Comparison of ENCODE assay signal across 21 cellular contexts in the genomic region with DNA sequence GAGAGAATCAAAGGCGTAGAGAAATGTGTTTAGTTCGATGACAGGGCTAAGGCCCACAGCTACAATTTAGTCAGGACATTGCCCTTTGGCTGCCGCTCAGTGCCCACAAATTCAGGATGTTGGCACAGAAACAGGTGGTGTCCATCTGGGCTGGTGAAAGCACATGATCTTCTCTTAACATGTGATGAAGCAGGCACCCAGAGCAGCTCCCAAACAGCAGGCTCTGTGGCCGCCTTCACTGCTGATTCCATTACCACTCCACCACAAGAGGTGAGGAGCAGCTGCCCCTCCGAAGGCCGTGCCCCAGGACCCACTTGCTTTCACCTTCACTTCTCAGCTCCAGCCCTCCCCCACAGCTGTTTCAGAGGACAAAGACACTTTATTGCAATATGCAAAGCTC. TPM values are rescaled to one million over a fixed set of nuclear protein-coding genes. Genes with fewer than 3 reads are reported as not detected.
A peak's percentile ranks its signal among the peaks of the same experiment; 100 is the strongest.
DNase-seq lines count a peak whose midpoint lies in the region; ATAC-seq, FAIRE-seq and TF ChIP-seq lines count a peak whose summit lies in the region.
"Had no signal": no experiment of that assay in that cellular context is flagged by ENCODE, and none has a peak within 500 bp of the region (broad histone marks: within the 10 kb centered on the region; RNA-seq: fewer than 3 reads in every experiment).

No MANE protein-coding gene starts in this region.

- BruUV-seq in PC-3 (replicated peaks; lab: Mats Ljungman, UMichigan): TSS peak; percentile 75

- TF ChIP-seq EP300 in H1 (IDR thresholded peaks at IDR 0.05; ENCODE audit: borderline replicate concordance in 1 of 2, low read depth in 2 of 2, low read length in 2 of 2): no peak

- no peak overlapping the region for H2BK15ac ChIP-seq in H1 (ENCODE audit: low read length)

- H3K4me3 ChIP-seq in PC-3 (ENCODE audit: low read length) (peak overlapping the region; percentile 36), H1 (ENCODE audit: extremely low read depth in 1 of 4, insufficient read depth in 2 of 4, low read depth in 3 of 4, low read length in 4 of 4) (no peak overlapping the region), esophagus squamous epithelium (no peak overlapping the region)
- H3K4me3 ChIP-seq: K562, thyroid gland had no signal

- H2BK5ac ChIP-seq in H1 (ENCODE audit: low read depth, low read length): no peak overlapping the region

- peak overlapping the region; percentile 46 for H2AFZ ChIP-seq in PC-3 (ENCODE audit: low read length)
- H2AFZ ChIP-seq in H1 (ENCODE audit: low read length): peak overlapping the region; percentile 36; the same call in 1 of the 2 replicates

- no peak overlapping the region for H2BK20ac ChIP-seq in H1 (ENCODE audit: low read length)

- no peaks in the 10 kb centered on the region for H3K79me1 ChIP-seq in H1 (ENCODE audit: low read depth, low read length)

- no peak overlapping the region for H4K91ac ChIP-seq in H1 (replicated peaks; ENCODE audit: insufficient read length, low read length)

- FAIRE-seq in H1 (lab: Jason Lieb, UNC): no peak
- FAIRE-seq: colon, endometrium, K562 had no signal

- WGBS in H1 (ENCODE audit: extremely low coverage in 1 of 2, insufficient coverage in 1 of 2, insufficient read length in 1 of 2, insufficient replicate concordance in 2 of 2, low coverage in 1 of 2, low lambda C conversion rate in 2 of 2, missing lambda C conversion rate in 1 of 2), 2 experiments: 85% methylated on average over 6 of the region's 6 CpGs; no CpG with 5 or more reads in 1 of the 2 experiments
- 76 to 81% methylated on average over 5 of the region's 6 CpGs for WGBS in esophagus squamous epithelium, 2 donors

- DNase-seq in H4 (ENCODE audit: low spot score): peak; percentile 68
- DNase-seq in PC-3: peak; percentile 73
- no peak for DNase-seq in H1 (ENCODE audit: low read depth in 1 of 2, low spot score in 2 of 2)
- no peak for DNase-seq in progenitor cell of endocrine pancreas (ENCODE audit: low spot score, unreplicated experiment)
- DNase-seq in D341Med (ENCODE audit: low spot score): no peak
- no peak for DNase-seq in esophagus squamous epithelium (lab: John Stamatoyannopoulos, UW)
- DNase-seq in stimulated activated CD8-positive, alpha-beta memory T cell treated with anti-CD3 and anti-CD28 coated beads, Interleukin-4, amount 100 ng/mL, for 48 hours: no peak
- DNase-seq in NCI-H748 (lab: John Stamatoyannopoulos, UW; ENCODE audit: unreplicated experiment): no peak
- DNase-seq: activated CD4-positive, alpha-beta memory T cell treated with anti-CD3 and anti-CD28 coated beads for 36 hours; activated naive CD4-positive, alpha-beta T cell treated with Interleukin-2 at 50 U/mL for 16 hours; aorta; DMS 273 treated with DMSO at 0.1 percent for 48 hours; NCI-H1092 treated with DMSO at 0.1 percent for 48 hours; NCI-H2107; RPMI8226; stimulated activated naive B cell treated with anti-CD40 and anti-IgM and Interleukin-4, amounts not matched to agents 10 μg/mL and 1 μg/mL and 100 μg/mL, for 72 hours; thyroid gland had no signal

- H3K27ac ChIP-seq in PC-3 (ENCODE audit: low read length) (peak overlapping the region; percentile 82), H1 (ENCODE audit: low read depth, low read length) (no peak overlapping the region), esophagus squamous epithelium (no peak overlapping the region)
- H3K27ac ChIP-seq: thyroid gland had no signal

- H3K4me3 Mint-ChIP-seq in progenitor cell of endocrine pancreas (ENCODE audit: low read depth): no peak overlapping the region
- H3K4me3 Mint-ChIP-seq: activated CD4-positive, alpha-beta memory T cell treated with anti-CD3 and anti-CD28 coated beads for 36 hours; stimulated activated naive B cell treated with anti-CD40 and anti-IgM and Interleukin-4, amounts not matched to agents 10 μg/mL and 1 μg/mL and 100 μg/mL, for 72 hours had no signal

- H2BK12ac ChIP-seq in H1 (ENCODE audit: low read depth, low read length): no peak overlapping the region

- H3K14ac ChIP-seq in H1 (ENCODE audit: insufficient read length): no peak overlapping the region

- CTCF ChIA-PET in PC-3 (lab: Charles Lee) (interaction anchor here (0.5 to 1.6 kb wide), 3 partner anchors 15 to 588 kb away, joined by 3 to 8 read pairs (median 4); no protein-coding TSS in a partner anchor), H1 (lab: Charles Lee; ENCODE audit: partially characterized antibody) (interaction anchor here (0.7 to 7.3 kb wide), 5 partner anchors 16 to 358 kb away, joined by 3 to 90 read pairs (median 3); no protein-coding TSS in a partner anchor)

- no peak overlapping the region for H3K4ac ChIP-seq in H1 (replicated peaks; ENCODE audit: insufficient read length, low read depth, low read length)

- no peak overlapping the region for H2AK5ac ChIP-seq in H1 (ENCODE audit: low read depth, low read length)

- H3K36me3 ChIP-seq in PC-3 (ENCODE audit: low read depth, low read length): no peaks in the 10 kb centered on the region
- H3K36me3 ChIP-seq in H1 (ENCODE audit: control insufficient read depth in 2 of 4, insufficient read depth in 4 of 4, low read length in 3 of 4): no peaks in the 10 kb centered on the region
- no peaks in the 10 kb centered on the region for H3K36me3 ChIP-seq in esophagus squamous epithelium
- H3K36me3 ChIP-seq: thyroid gland had no signal

- TF ChIP-seq POLR2A in H1 (IDR thresholded peaks at IDR 0.05; ENCODE audit: control extremely low read depth in 1 of 2, low read depth in 2 of 2, low read length in 2 of 2) (no peak), esophagus squamous epithelium (IDR thresholded peaks at IDR 0.05) (no peak)

- H3K4me1 Mint-ChIP-seq in progenitor cell of endocrine pancreas (ENCODE audit: low read depth): peaks cover 10% of the 10 kb centered on the region
- H3K4me1 Mint-ChIP-seq: stimulated activated naive B cell treated with anti-CD40 and anti-IgM and Interleukin-4, amounts not matched to agents 10 μg/mL and 1 μg/mL and 100 μg/mL, for 72 hours had no signal

- no peaks in the 10 kb centered on the region for H3K23me2 ChIP-seq in H1 (ENCODE audit: low read depth, low read length)

- H3K36me3 Mint-ChIP-seq in progenitor cell of endocrine pancreas (ENCODE audit: insufficient read depth): no peaks in the 10 kb centered on the region
- H3K36me3 Mint-ChIP-seq: activated CD4-positive, alpha-beta memory T cell treated with anti-CD3 and anti-CD28 coated beads for 36 hours; stimulated activated naive B cell treated with anti-CD40 and anti-IgM and Interleukin-4, amounts not matched to agents 10 μg/mL and 1 μg/mL and 100 μg/mL, for 72 hours had no signal

- intact Hi-C loops in PC-3 (cut with micrococcal nuclease): loop anchor here (1.0 kb wide), 1 partner anchor 52 kb away; no protein-coding TSS in a partner anchor
- intact Hi-C loops in esophagus squamous epithelium (cut with DNase I): no loop called here

- ATAC-seq in PC-3: peak; percentile 57
- ATAC-seq: K562; stimulated activated naive B cell treated with anti-CD40 and anti-IgM and Interleukin-4, amounts not matched to agents 10 μg/mL and 1 μg/mL and 100 μg/mL, for 72 hours had no signal

- H3K4me2 ChIP-seq in PC-3 (ENCODE audit: low read length): peak overlapping the region; percentile 68
- H3K4me2 ChIP-seq in H1 (ENCODE audit: insufficient read depth in 1 of 2, low read depth in 2 of 2, low read length in 2 of 2): no peak overlapping the region

- H3K9me3 ChIP-seq in PC-3 (ENCODE audit: low read length) (no peaks in the 10 kb centered on the region), H1 (ENCODE audit: insufficient read depth in 2 of 2, low read depth in 1 of 2, low read length in 1 of 2) (no peaks in the 10 kb centered on the region), esophagus squamous epithelium (no peaks in the 10 kb centered on the region)
- H3K9me3 ChIP-seq: thyroid gland had no signal

- peaks cover 41% of the 10 kb centered on the region for H3K4me1 ChIP-seq in PC-3 (ENCODE audit: insufficient read depth, low read length)
- H3K4me1 ChIP-seq in H1 (replicated peaks in 1 of 4; ENCODE audit: control insufficient read depth in 3 of 4, insufficient read depth in 4 of 4, low read length in 3 of 4): peaks cover 0 to 3% (median 0%) of the 10 kb centered on the region in 4 experiments; a peak in 1 of 7 replicates
- no peaks in the 10 kb centered on the region for H3K4me1 ChIP-seq in esophagus squamous epithelium
- H3K4me1 ChIP-seq: thyroid gland had no signal

- H3K27me3 ChIP-seq in PC-3 (ENCODE audit: low read length): no peaks in the 10 kb centered on the region
- no peaks in the 10 kb centered on the region for H3K27me3 ChIP-seq in H1 (replicated peaks in 1 of 4; ENCODE audit: control insufficient read depth in 3 of 4, extremely low read depth in 1 of 4, insufficient read depth in 3 of 4, low read length in 3 of 4)
- H3K27me3 ChIP-seq in esophagus squamous epithelium: peaks cover 0 to 3% (median 0%) of the 10 kb centered on the region in 4 donors
- H3K27me3 ChIP-seq: thyroid gland had no signal

- H3K27me3 Mint-ChIP-seq in progenitor cell of endocrine pancreas: peaks cover 6% of the 10 kb centered on the region

- H3K9me2 ChIP-seq in PC-3 (replicated peaks; ENCODE audit: low read length): no peaks in the 10 kb centered on the region

- TF ChIP-seq CTCF in PC-3 (conservative IDR thresholded peaks at IDR 0.05; ENCODE audit: low read depth, low read length) (no peak), H1 (IDR thresholded peaks at IDR 0.05; ENCODE audit: control extremely low read depth in 1 of 3, insufficient read depth in 1 of 3, low read depth in 1 of 3, low read length in 3 of 3) (no peak), progenitor cell of endocrine pancreas (IDR thresholded peaks at IDR 0.05; ENCODE audit: unreplicated experiment) (no peak), esophagus squamous epithelium (IDR thresholded peaks at IDR 0.05) (no peak)

- H4K8ac ChIP-seq in H1 (ENCODE audit: extremely low read depth, insufficient read depth, low read length): no peak overlapping the region; the same call in 1 of the 2 replicates

- no peak overlapping the region for H3K56ac ChIP-seq in H1 (replicated peaks; ENCODE audit: insufficient read length, low read depth, low read length)

- H2BK120ac ChIP-seq in H1 (replicated peaks; ENCODE audit: low read depth, low read length): no peak overlapping the region

- H3K27ac Mint-ChIP-seq in progenitor cell of endocrine pancreas: peak overlapping the region; percentile 34
- H3K27ac Mint-ChIP-seq: activated CD4-positive, alpha-beta memory T cell treated with anti-CD3 and anti-CD28 coated beads for 36 hours; stimulated activated naive B cell treated with anti-CD40 and anti-IgM and Interleukin-4, amounts not matched to agents 10 μg/mL and 1 μg/mL and 100 μg/mL, for 72 hours had no signal

- peaks cover 10% of the 10 kb centered on the region for H3F3A ChIP-seq in PC-3 (ENCODE audit: low read length, unreplicated experiment)

- no peaks in the 10 kb centered on the region for H3K9me3 Mint-ChIP-seq in progenitor cell of endocrine pancreas (ENCODE audit: low read depth)
- H3K9me3 Mint-ChIP-seq: activated CD4-positive, alpha-beta memory T cell treated with anti-CD3 and anti-CD28 coated beads for 36 hours; stimulated activated naive B cell treated with anti-CD40 and anti-IgM and Interleukin-4, amounts not matched to agents 10 μg/mL and 1 μg/mL and 100 μg/mL, for 72 hours had no signal

- H3K9ac ChIP-seq in PC-3 (ENCODE audit: low read length) (peak overlapping the region; percentile 4), H1 (replicated peaks in 1 of 4; ENCODE audit: extremely low read depth in 1 of 4, low read depth in 3 of 4, low read length in 3 of 4) (no peak overlapping the region)

- H3K23ac ChIP-seq in H1 (ENCODE audit: insufficient read length): no peak overlapping the region

- H4K20me1 ChIP-seq in PC-3 (ENCODE audit: low read length): no peaks in the 10 kb centered on the region
- no peaks in the 10 kb centered on the region for H4K20me1 ChIP-seq in H1 (replicated peaks in 1 of 2; ENCODE audit: control insufficient read depth in 1 of 2, insufficient read depth in 2 of 2, low read length in 2 of 2)

- no peak for TF ChIP-seq RAD21 in H1 (IDR thresholded peaks at IDR 0.05 in 1 of 2, conservative IDR thresholded peaks at IDR 0.05 in 1 of 2; ENCODE audit: low read depth in 2 of 2, low read length in 2 of 2)

- no peak overlapping the region for H3K18ac ChIP-seq in H1 (ENCODE audit: extremely low read depth, low read length)

- no peaks in the 10 kb centered on the region for H3K79me2 ChIP-seq in PC-3 (ENCODE audit: low read length)
- H3K79me2 ChIP-seq in H1 (ENCODE audit: control insufficient read depth in 1 of 2, insufficient read depth in 2 of 2, low read length in 2 of 2): no peaks in the 10 kb centered on the region

- no peak overlapping the region for H4K5ac ChIP-seq in H1 (ENCODE audit: insufficient read length, low read depth, low read length)

- POLR2A ChIA-PET in PC-3 (lab: Charles Lee; ENCODE audit: unreplicated experiment) (interaction anchor here (0.5 kb wide), 1 partner anchor 685 kb away, joined by 7 read pairs; no protein-coding TSS in a partner anchor), H1 (lab: Charles Lee; ENCODE audit: partially characterized antibody) (no interaction called here)

RNA-seq across cellular contexts. Expression of a gene that starts 24.8 kb away (rescaled TPM):
- not detected in 2 replicates for total RNA-seq in H4 (2014; rRNA removed; shearing (Covaris generic))
- total RNA-seq in PC-3 (2014; rRNA removed): not detected in 2 replicates
- total RNA-seq in H1 (2021; fragmentation: NEBNext Ultra II Directional; extraction: Animal tissue kit (Norgen Biotek cat#: 25700)): 0.61 TPM in 2 replicates
- polyA plus RNA-seq in H1 (2011; rRNA removed): 0.66 and 1.00 TPM in 2 replicates
- 0.50 TPM for polyA plus RNA-seq in H1 (2011; cell fraction: cytosol; rRNA removed)
- polyA plus RNA-seq in H1 (2011; cell fraction: nucleus; rRNA removed): 2.4 TPM
- polyA plus RNA-seq in H1 (2012, experiment 1 of 2): 0.92 to 1.3 TPM (median 1.2 TPM) in 4 replicates
- 0.84 TPM for polyA plus RNA-seq in H1 (2012, experiment 2 of 2)
- 0.57 TPM for polyA plus RNA-seq in H1 (2013, experiment 1 of 2)
- 0.42 TPM for polyA plus RNA-seq in H1 (2013, experiment 2 of 2)
- 0.27 and 0.54 TPM in 2 replicates for polyA minus RNA-seq in H1 (2011; rRNA and poly(A)+ RNA removed)
- polyA minus RNA-seq in H1 (2011; cell fraction: cytosol; rRNA and poly(A)+ RNA removed): not detected
- polyA minus RNA-seq in H1 (2011; cell fraction: nucleus; rRNA and poly(A)+ RNA removed): 1.8 TPM
- 0.57 and 0.67 TPM in 2 replicates for total RNA-seq in progenitor cell of endocrine pancreas
- total RNA-seq in esophagus squamous epithelium: 10 to 100 TPM in 3 of 4 donors, 1 to 10 TPM in 1; 2.2 to 67.9 (median 33.7) TPM
- total RNA-seq: activated CD4-positive, alpha-beta memory T cell treated with anti-CD3 and anti-CD28 coated beads for 36 hours had no signal
- polyA plus RNA-seq: BJ had no signal

RNA-seq across cellular contexts. Expression of a gene that starts 58.1 kb away (rescaled TPM):
- total RNA-seq in H4 (2014; rRNA removed; shearing (Covaris generic)): 6.4 and 10.1 TPM in 2 replicates
- total RNA-seq in PC-3 (2014; rRNA removed): not detected in 2 replicates
- 8.3 and 8.9 TPM in 2 replicates for total RNA-seq in H1 (2021; fragmentation: NEBNext Ultra II Directional; extraction: Animal tissue kit (Norgen Biotek cat#: 25700))
- 8.0 and 8.5 TPM in 2 replicates for polyA plus RNA-seq in H1 (2011; rRNA removed)
- polyA plus RNA-seq in H1 (2011; cell fraction: cytosol; rRNA removed): 8.1 TPM
- 14.4 TPM for polyA plus RNA-seq in H1 (2011; cell fraction: nucleus; rRNA removed)
- polyA plus RNA-seq in H1 (2012, experiment 1 of 2): 6.9 to 12.6 TPM (median 10.8 TPM) in 4 replicates
- 6.8 TPM for polyA plus RNA-seq in H1 (2012, experiment 2 of 2)
- 4.3 TPM for polyA plus RNA-seq in H1 (2013, experiment 1 of 2)
- polyA plus RNA-seq in H1 (2013, experiment 2 of 2): 4.5 TPM
- polyA minus RNA-seq in H1 (2011; rRNA and poly(A)+ RNA removed): 9.8 and 10.1 TPM in 2 replicates
- polyA minus RNA-seq in H1 (2011; cell fraction: cytosol; rRNA and poly(A)+ RNA removed): 5.8 TPM
- polyA minus RNA-seq in H1 (2011; cell fraction: nucleus; rRNA and poly(A)+ RNA removed): 4.6 TPM
- 7.1 and 8.9 TPM in 2 replicates for total RNA-seq in progenitor cell of endocrine pancreas
- total RNA-seq in esophagus squamous epithelium: 1 to 10 TPM in 2 of 4 donors, under 1 TPM in 2; 0.19 to 9.2 (median 3.3) TPM
- total RNA-seq: activated CD4-positive, alpha-beta memory T cell treated with anti-CD3 and anti-CD28 coated beads for 36 hours; K562 had no signal

Comparison
In these comparisons a context has a peak if more than half of its experiments do, and no peak if none do; other contexts are left out.
1. DNase-seq: peak in H4 (single experiment) and PC-3 (single experiment); none in H1 (0 of 2), progenitor cell of endocrine pancreas (single experiment), D341Med (single experiment), esophagus squamous epithelium (single experiment), stimulated activated CD8-positive, alpha-beta memory T cell treated with anti-CD3 and anti-CD28 coated beads, Interleukin-4, amount 100 ng/mL, for 48 hours (single experiment) and NCI-H748 (single experiment).